1 cellular context compared by ENCODE assay signal in the genomic region with DNA sequence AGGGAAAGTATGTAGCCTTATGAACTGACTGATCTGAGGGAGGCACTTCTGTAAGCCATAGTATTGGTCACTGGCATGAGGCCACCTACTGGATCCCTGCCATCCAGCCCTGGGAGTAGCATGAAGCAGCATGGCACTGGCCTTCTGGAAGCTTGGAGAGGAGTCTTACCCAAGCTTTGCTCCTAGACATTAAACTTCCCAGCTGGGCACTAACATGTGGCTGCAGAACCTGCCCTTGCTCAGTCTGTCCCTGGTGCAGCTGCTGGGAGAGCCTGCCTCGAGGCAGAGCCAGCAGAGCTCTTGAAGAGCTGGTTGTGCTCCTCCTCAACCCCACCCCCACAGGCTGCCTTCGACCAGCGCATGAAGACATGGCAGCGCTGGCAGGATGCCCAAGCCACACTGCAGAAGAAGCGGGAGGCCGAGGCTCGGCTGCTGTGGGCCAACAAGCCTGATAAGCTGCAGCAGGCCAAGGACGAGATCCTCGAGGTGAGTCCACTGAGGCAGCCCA.
TF ChIP-seq lines count a peak whose summit lies in the region.

No MANE protein-coding gene starts in this region.

TF ChIP-seq in IMR-90, 13 proteins besides CTCF, POLR2A, EP300 and RAD21 (continued from another document):
- TF ChIP-seq, protein P1, sequence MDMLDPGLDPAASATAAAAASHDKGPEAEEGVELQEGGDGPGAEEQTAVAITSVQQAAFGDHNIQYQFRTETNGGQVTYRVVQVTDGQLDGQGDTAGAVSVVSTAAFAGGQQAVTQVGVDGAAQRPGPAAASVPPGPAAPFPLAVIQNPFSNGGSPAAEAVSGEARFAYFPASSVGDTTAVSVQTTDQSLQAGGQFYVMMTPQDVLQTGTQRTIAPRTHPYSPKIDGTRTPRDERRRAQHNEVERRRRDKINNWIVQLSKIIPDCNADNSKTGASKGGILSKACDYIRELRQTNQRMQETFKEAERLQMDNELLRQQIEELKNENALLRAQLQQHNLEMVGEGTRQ (IDR thresholded peaks at IDR 0.05; ENCODE audit: low read depth, low read length) = no peak
- no peak for TF ChIP-seq CHD1 (IDR thresholded peaks at IDR 0.05; ENCODE audit: low read depth, low read length)
- TF ChIP-seq NFE2L2 (IDR thresholded peaks at IDR 0.05; ENCODE audit: low read depth, low read length) = no peak
- no peak for TF ChIP-seq CEBPB (IDR thresholded peaks at IDR 0.05; ENCODE audit: low read depth, low read length)
- no peak for TF ChIP-seq RCOR1 (IDR thresholded peaks at IDR 0.05; ENCODE audit: insufficient replicate concordance, low read length)
- TF ChIP-seq SMC3 (IDR thresholded peaks at IDR 0.05; ENCODE audit: low read depth, low read length) = no peak
- TF ChIP-seq RFX5 (IDR thresholded peaks at IDR 0.05; ENCODE audit: low read depth, low read length) = no peak
